In the genomic region with DNA sequence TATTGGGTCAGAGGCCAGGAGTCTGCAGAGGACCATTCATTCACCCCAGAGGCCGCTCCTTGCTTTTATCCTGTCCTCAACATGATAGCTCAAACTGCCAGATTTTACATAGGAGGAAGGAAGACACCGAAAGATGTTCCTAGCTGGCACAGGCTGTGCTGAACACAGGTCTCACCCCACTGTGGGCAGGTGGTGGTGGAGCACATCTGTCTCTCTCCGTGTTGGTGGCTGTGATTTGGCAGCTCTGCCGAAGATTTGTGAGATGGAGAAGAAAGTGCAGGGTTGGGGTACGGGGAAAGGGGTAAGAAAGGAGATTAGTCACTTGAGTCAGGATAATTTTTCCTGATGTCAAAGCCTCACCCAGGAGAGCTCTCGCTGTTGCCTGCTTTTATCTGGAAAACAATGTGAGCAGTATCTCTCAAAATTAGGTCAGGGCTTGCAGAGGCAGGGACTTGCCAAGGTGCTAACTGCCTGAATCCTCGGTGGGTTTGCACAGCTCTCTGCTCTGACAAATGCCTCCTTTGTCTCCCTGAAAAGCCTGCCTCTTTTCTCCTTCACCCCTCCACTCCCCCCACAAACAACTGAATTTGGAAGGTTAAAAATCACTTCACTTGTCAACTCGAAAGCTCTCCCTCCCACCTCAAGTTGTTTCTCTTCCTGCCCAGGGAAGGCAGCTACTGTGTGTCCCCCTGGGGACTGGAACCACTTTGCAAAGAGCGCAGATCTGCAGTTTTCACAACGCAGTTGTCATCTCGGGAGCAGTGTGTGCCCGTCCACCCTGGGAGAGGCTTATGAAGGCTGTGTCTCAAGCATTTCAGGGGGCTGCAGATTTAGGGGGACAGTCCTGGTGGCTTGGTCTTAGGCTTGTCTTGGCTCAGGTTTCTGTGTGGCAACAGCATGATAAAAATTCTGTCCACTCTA, we compare ENCODE assay signal across 15 cellular contexts.
DNase-seq lines count a peak whose midpoint lies in the region; ATAC-seq and TF ChIP-seq lines count a peak whose summit lies in the region.
"Had no signal": no experiment of that assay in that cellular context is flagged by ENCODE, and none has a peak within 500 bp of the region (broad histone marks: within the 10 kb centered on the region; RNA-seq: fewer than 3 reads in every experiment).

No MANE protein-coding gene starts in this region.

- H4K20me1 ChIP-seq in Karpas-422 (ENCODE audit: insufficient read depth, low read depth, low read length): no peaks in the 10 kb centered on the region

- no peaks in the 10 kb centered on the region for H3K79me2 ChIP-seq in Karpas-422 (ENCODE audit: low read length)

- H3K36me3 ChIP-seq in Karpas-422 (ENCODE audit: insufficient read depth, low read length): no peaks in the 10 kb centered on the region
- no peaks in the 10 kb centered on the region for H3K36me3 ChIP-seq in CD4-positive, alpha-beta memory T cell (ENCODE audit: insufficient read depth, low read length)
- H3K36me3 ChIP-seq: cardiac muscle cell, MG63, upper lobe of right lung had no signal

- no peaks in the 10 kb centered on the region for H3K27me3 ChIP-seq in Karpas-422 (ENCODE audit: low read length)
- no peaks in the 10 kb centered on the region for H3K27me3 ChIP-seq in CD4-positive, alpha-beta memory T cell (ENCODE audit: insufficient read depth, low read length)
- H3K27me3 ChIP-seq: MG63, upper lobe of right lung had no signal

- H3K36me3 Mint-ChIP-seq in glutamatergic neuron (ENCODE audit: unreplicated experiment): no peaks in the 10 kb centered on the region
- H3K36me3 Mint-ChIP-seq in CD4-positive, alpha-beta memory T cell: no peaks in the 10 kb centered on the region
- H3K36me3 Mint-ChIP-seq: activated naive CD4-positive, alpha-beta T cell treated with anti-CD3 and anti-CD28 coated beads, Interleukin-2, amount 50 U/mL, for 24 hours had no signal

- H3K4me3 ChIP-seq in Karpas-422 (ENCODE audit: low read length): peak overlapping the region; percentile 9; the same call in 1 of the 2 replicates
- H3K4me3 ChIP-seq in CD4-positive, alpha-beta memory T cell (ENCODE audit: low read length in 2 of 2): no peak overlapping the region
- H3K4me3 ChIP-seq: cardiac muscle cell, MG63, upper lobe of right lung had no signal

- no peaks in the 10 kb centered on the region for H3K9me2 ChIP-seq in Karpas-422 (replicated peaks; ENCODE audit: insufficient read depth, low read length)

- intact Hi-C loops in CD4-positive, alpha-beta memory T cell (cut with micrococcal nuclease): no loop called here

- no peak overlapping the region for H2AFZ ChIP-seq in Karpas-422 (ENCODE audit: low read length)

- DNase-seq in Karpas-422 (no peak), RWPE1 (ENCODE audit: low spot score) (no peak), glutamatergic neuron (peak; percentile 37), retina (peak; percentile 76), SK-N-DZ (ENCODE audit: low spot score) (no peak), germinal center (ENCODE audit: low spot score) (no peak)
- DNase-seq in CD4-positive, alpha-beta memory T cell: no peak
- DNase-seq: activated CD4-positive, alpha-beta T cell treated with anti-CD3 and anti-CD28 coated beads for 1 hour; kidney; MG63; SW 1271; upper lobe of right lung had no signal

- H3K4me3 Mint-ChIP-seq in glutamatergic neuron (ENCODE audit: unreplicated experiment): peak overlapping the region; percentile 58
- H3K4me3 Mint-ChIP-seq in CD4-positive, alpha-beta memory T cell: no peak overlapping the region
- H3K4me3 Mint-ChIP-seq: activated naive CD4-positive, alpha-beta T cell treated with anti-CD3 and anti-CD28 coated beads, Interleukin-2, amount 50 U/mL, for 24 hours had no signal

- POLR2A ChIA-PET in RWPE1 (lab: Yijun Ruan, JAX; ENCODE audit: low non-redundant PET): no interaction called here
- POLR2A ChIA-PET in CD4-positive, alpha-beta memory T cell (lab: Charles Lee; ENCODE audit: partially characterized antibody): no interaction called here

- no peaks in the 10 kb centered on the region for H3K9me3 ChIP-seq in Karpas-422 (ENCODE audit: low read length)
- no peaks in the 10 kb centered on the region for H3K9me3 ChIP-seq in CD4-positive, alpha-beta memory T cell (ENCODE audit: control insufficient read depth in 1 of 2, low read length in 2 of 2)
- H3K9me3 ChIP-seq: MG63, upper lobe of right lung had no signal

- H3K27ac ChIP-seq in Karpas-422 (ENCODE audit: low read length): no peak overlapping the region
- peak overlapping the region; percentile 65 for H3K27ac ChIP-seq in RWPE1
- H3K27ac ChIP-seq in CD4-positive, alpha-beta memory T cell (ENCODE audit: low read depth, low read length): no peak overlapping the region
- H3K27ac ChIP-seq: cardiac muscle cell, upper lobe of right lung had no signal

- peaks cover 14% of the 10 kb centered on the region for H3K4me1 Mint-ChIP-seq in glutamatergic neuron (ENCODE audit: low read depth, unreplicated experiment)
- no peaks in the 10 kb centered on the region for H3K4me1 Mint-ChIP-seq in CD4-positive, alpha-beta memory T cell
- H3K4me1 Mint-ChIP-seq: activated naive CD4-positive, alpha-beta T cell treated with anti-CD3 and anti-CD28 coated beads, Interleukin-2, amount 50 U/mL, for 24 hours had no signal

- peak overlapping the region; percentile 30; the same call in 1 of the 2 replicates for H3K9ac ChIP-seq in Karpas-422 (ENCODE audit: low read length)

- peaks cover 6% of the 10 kb centered on the region for H3K9me3 Mint-ChIP-seq in glutamatergic neuron (ENCODE audit: unreplicated experiment)
- peaks cover 0 to 2% (median 0%) of the 10 kb centered on the region in 8 donors for H3K9me3 Mint-ChIP-seq in CD4-positive, alpha-beta memory T cell
- H3K9me3 Mint-ChIP-seq: activated naive CD4-positive, alpha-beta T cell treated with anti-CD3 and anti-CD28 coated beads, Interleukin-2, amount 50 U/mL, for 24 hours had no signal

- peaks cover 39% of the 10 kb centered on the region for H3K4me1 ChIP-seq in Karpas-422 (ENCODE audit: low read length)
- H3K4me1 ChIP-seq in CD4-positive, alpha-beta memory T cell (ENCODE audit: insufficient read depth, low read length): no peaks in the 10 kb centered on the region
- H3K4me1 ChIP-seq: upper lobe of right lung had no signal

- no peak for TF ChIP-seq CTCF in RWPE1 (conservative IDR thresholded peaks at IDR 0.05; ENCODE audit: low read depth)
- TF ChIP-seq CTCF in glutamatergic neuron (IDR thresholded peaks at IDR 0.05; ENCODE audit: partially characterized antibody, unreplicated experiment): no peak

- H3K27me3 Mint-ChIP-seq in glutamatergic neuron (ENCODE audit: unreplicated experiment): no peaks in the 10 kb centered on the region
- H3K27me3 Mint-ChIP-seq in CD4-positive, alpha-beta memory T cell: peaks cover 3 to 8% of the 10 kb centered on the region in 2 donors

- CTCF ChIA-PET in RWPE1 (lab: Yijun Ruan, JAX): no interaction called here
- CTCF ChIA-PET in CD4-positive, alpha-beta memory T cell (lab: Charles Lee; ENCODE audit: partially characterized antibody): no interaction called here

- peak overlapping the region; percentile 38 for H3K4me2 ChIP-seq in Karpas-422 (ENCODE audit: low read depth, low read length, poor library complexity, severe bottlenecking)

- ATAC-seq in HG03342 (IDR thresholded peaks at IDR 0.05; ENCODE audit: unreplicated experiment): no peak
- ATAC-seq: upper lobe of right lung had no signal

- peak overlapping the region; percentile 50 for H3K27ac Mint-ChIP-seq in glutamatergic neuron (ENCODE audit: unreplicated experiment)
- H3K27ac Mint-ChIP-seq in CD4-positive, alpha-beta memory T cell: peak overlapping the region in 1 of 7 donors; percentile 61
- H3K27ac Mint-ChIP-seq: activated naive CD4-positive, alpha-beta T cell treated with anti-CD3 and anti-CD28 coated beads, Interleukin-2, amount 50 U/mL, for 24 hours had no signal

Comparison
In these comparisons a context has a peak if more than half of its experiments do, and no peak if none do; other contexts are left out.
1. DNase-seq: peak in glutamatergic neuron (single experiment) and retina (single experiment); none in Karpas-422 (single experiment), RWPE1 (single experiment), SK-N-DZ (single experiment), CD4-positive, alpha-beta memory T cell (0 of 5) and germinal center (single experiment).